ENCODE assay signal across 11 cellular contexts in genomic region chr6:13787146-13787545, GRCh38. TPM values are rescaled to one million over a fixed set of nuclear protein-coding genes. Genes with fewer than 3 reads are reported as not detected.
DNase-seq lines count a peak whose midpoint lies in the region; ATAC-seq and TF ChIP-seq lines count a peak whose summit lies in the region.
"Had no signal": no experiment of that assay in that cellular context is flagged by ENCODE, and none has a peak within 500 bp of the region (broad histone marks: within the 10 kb centered on the region; RNA-seq: fewer than 3 reads in every experiment).

No MANE protein-coding gene starts in this region.

- H3K27me3 Mint-ChIP-seq in activated T-cell treated with anti-CD3 and anti-CD28 coated beads, Interleukin-2, amount 50 U/mL, for 4 hours (ENCODE audit: low read depth), result no peaks in the 10 kb centered on the region
- no peaks in the 10 kb centered on the region for H3K27me3 Mint-ChIP-seq in stimulated activated naive CD8-positive, alpha-beta T cell treated with anti-CD3 and anti-CD28 coated beads, Interleukin-15, Interleukin-2, amounts not matched to agents 100 ng/mL and 50 ng/mL, for 24 hours

- H3K4me3 ChIP-seq in astrocyte of the cerebellum (ENCODE audit: low read depth, low read length) (peak overlapping the region; percentile 14), iPS-20b (ENCODE audit: low read length) (no peak overlapping the region; the same call in 1 of the 2 replicates)

- H3K36me3 Mint-ChIP-seq in activated T-cell treated with anti-CD3 and anti-CD28 coated beads, Interleukin-2, amount 50 U/mL, for 4 hours (ENCODE audit: insufficient read depth), result peaks cover 20% of the 10 kb centered on the region
- H3K36me3 Mint-ChIP-seq in stimulated activated naive CD8-positive, alpha-beta T cell treated with anti-CD3 and anti-CD28 coated beads, Interleukin-15, Interleukin-2, amounts not matched to agents 100 ng/mL and 50 ng/mL, for 24 hours (ENCODE audit: low read depth), result peaks cover 46% of the 10 kb centered on the region

- H3K9ac ChIP-seq in iPS-20b (ENCODE audit: low read depth, low read length), result peak overlapping the region; percentile 53; the same call in 1 of the 2 replicates
- H3K9ac ChIP-seq: parathyroid adenoma had no signal

- peaks cover 20% of the 10 kb centered on the region for H3K4me1 Mint-ChIP-seq in activated T-cell treated with anti-CD3 and anti-CD28 coated beads, Interleukin-2, amount 50 U/mL, for 4 hours (ENCODE audit: low read depth)
- peaks cover 40% of the 10 kb centered on the region for H3K4me1 Mint-ChIP-seq in stimulated activated naive CD8-positive, alpha-beta T cell treated with anti-CD3 and anti-CD28 coated beads, Interleukin-15, Interleukin-2, amounts not matched to agents 100 ng/mL and 50 ng/mL, for 24 hours (ENCODE audit: low read depth)

- no peaks in the 10 kb centered on the region for H3K9me3 Mint-ChIP-seq in activated T-cell treated with anti-CD3 and anti-CD28 coated beads, Interleukin-2, amount 50 U/mL, for 4 hours
- no peaks in the 10 kb centered on the region for H3K9me3 Mint-ChIP-seq in stimulated activated naive CD8-positive, alpha-beta T cell treated with anti-CD3 and anti-CD28 coated beads, Interleukin-15, Interleukin-2, amounts not matched to agents 100 ng/mL and 50 ng/mL, for 24 hours

- peak overlapping the region; percentile 6 for H3K27ac ChIP-seq in iPS-20b (ENCODE audit: low read length)
- H3K27ac ChIP-seq: parathyroid adenoma had no signal

- DNase-seq in activated T-cell treated with anti-CD3 and anti-CD28 coated beads, Interleukin-2, amount 50 U/mL, for 4 hours, result no peak
- DNase-seq in activated T-cell treated with anti-CD3 and anti-CD28 coated beads for 4 hours (no peak), astrocyte of the cerebellum (ENCODE audit: low read depth) (peak; percentile 67)
- DNase-seq in stimulated activated naive CD4-positive, alpha-beta T cell treated with Interleukin-2 at 50 U/mL for 16 hours (lab: John Stamatoyannopoulos, UW), result no peak
- DNase-seq: NCI-H187, SIG-M5 had no signal

- in situ Hi-C loops in astrocyte of the cerebellum (cut with HindIII; ENCODE audit: low sequenced_read_pairs), result no loop called here

- peak overlapping the region; percentile 27 for H3K4me3 Mint-ChIP-seq in activated T-cell treated with anti-CD3 and anti-CD28 coated beads, Interleukin-2, amount 50 U/mL, for 4 hours
- H3K4me3 Mint-ChIP-seq in stimulated activated naive CD8-positive, alpha-beta T cell treated with anti-CD3 and anti-CD28 coated beads, Interleukin-15, Interleukin-2, amounts not matched to agents 100 ng/mL and 50 ng/mL, for 24 hours, result peak overlapping the region; percentile 55

- no peaks in the 10 kb centered on the region for H3K27me3 ChIP-seq in iPS-20b (ENCODE audit: insufficient read depth, low read length)

- peaks cover 27% of the 10 kb centered on the region for H3K36me3 ChIP-seq in iPS-20b (ENCODE audit: insufficient read depth, low read depth, low read length)

- H3K4me1 ChIP-seq in iPS-20b (ENCODE audit: insufficient read depth, low read length), result peaks cover 5% of the 10 kb centered on the region
- H3K4me1 ChIP-seq: parathyroid adenoma had no signal

- ATAC-seq in activated T-cell treated with anti-CD3 and anti-CD28 coated beads, Interleukin-2, amount 50 U/mL, for 4 hours, result peak; percentile 66 to 84
- ATAC-seq in HG03457 (IDR thresholded peaks at IDR 0.05; ENCODE audit: unreplicated experiment) (no peak), GM21825 (IDR thresholded peaks at IDR 0.05; ENCODE audit: unreplicated experiment) (no peak)

- H3K27ac Mint-ChIP-seq in stimulated activated naive CD8-positive, alpha-beta T cell treated with anti-CD3 and anti-CD28 coated beads, Interleukin-15, Interleukin-2, amounts not matched to agents 100 ng/mL and 50 ng/mL, for 24 hours, result peak overlapping the region; percentile 82

- TF ChIP-seq CTCF in astrocyte of the cerebellum (IDR thresholded peaks at IDR 0.05; ENCODE audit: low read depth, low read length, missing control alignments), result no peak

- H3K9me3 ChIP-seq in iPS-20b (ENCODE audit: insufficient read depth, low read depth, low read length), result no peaks in the 10 kb centered on the region

RNA-seq across cellular contexts. Expression of gene MCUR1, which starts 27.2 kb away (rescaled TPM):
- total RNA-seq in activated T-cell treated with anti-CD3 and anti-CD28 coated beads, Interleukin-2, amount 50 U/mL, for 4 hours, result 10 to 100 TPM; 43.2 to 47.1 (median 44.2) TPM

Comparison
In these comparisons a context has a peak if more than half of its experiments do, and no peak if none do; other contexts are left out.
1. ATAC-seq: peak in activated T-cell treated with anti-CD3 and anti-CD28 coated beads, Interleukin-2, amount 50 U/mL, for 4 hours (2 of 2); none in HG03457 (single experiment) and GM21825 (single experiment).